12 cellular contexts compared by ENCODE assay signal in the genomic region with DNA sequence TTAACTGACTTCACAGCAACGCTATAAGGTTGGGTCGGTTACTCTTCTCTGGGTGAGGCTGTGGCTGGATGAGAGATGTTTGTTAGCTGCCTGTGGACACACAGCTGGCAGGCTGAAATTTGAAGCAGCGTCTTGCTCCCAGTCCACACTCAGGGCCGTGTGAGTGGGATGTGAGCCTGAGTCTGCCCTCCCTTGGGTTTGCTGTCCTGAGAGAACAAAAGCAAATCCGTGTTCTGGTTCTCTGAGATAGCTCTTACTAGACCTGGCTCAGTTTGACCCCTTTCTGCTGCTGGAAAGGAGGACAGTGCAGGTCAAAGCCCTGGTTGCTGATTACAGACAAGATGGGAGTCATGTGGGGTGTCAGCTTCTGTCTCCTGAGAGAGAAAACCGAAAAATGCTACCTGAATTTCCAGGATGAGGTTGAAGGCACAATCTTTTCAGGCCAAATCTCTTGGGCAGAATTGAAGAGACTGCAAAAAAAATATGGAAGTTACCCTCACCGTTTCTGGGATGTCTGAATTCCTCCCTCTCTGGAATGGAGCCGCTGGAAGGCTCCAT.
DNase-seq lines count a peak whose midpoint lies in the region; ATAC-seq and TF ChIP-seq lines count a peak whose summit lies in the region.
"Had no signal": no experiment of that assay in that cellular context is flagged by ENCODE, and none has a peak within 500 bp of the region (broad histone marks: within the 10 kb centered on the region; RNA-seq: fewer than 3 reads in every experiment).

No MANE protein-coding gene starts in this region.

- H4K20me1 ChIP-seq in hepatocyte (ENCODE audit: insufficient read depth, poor library complexity, severe bottlenecking): no peaks in the 10 kb centered on the region

- intact Hi-C loops in ascending aorta (cut with DNase I): loop anchor here (2.0 to 5.0 kb wide), 3 partner anchors 265 to 580 kb away; no protein-coding TSS in a partner anchor
- intact Hi-C loops in ovary (cut with DNase I): loop anchor here in 1 of 4 donors (10.0 kb wide), 3 partner anchors 227 to 587 kb away; no protein-coding TSS in a partner anchor
- intact Hi-C loops in upper lobe of right lung (cut with DNase I): no loop called here

- H3K27ac ChIP-seq in ascending aorta: peak overlapping the region; percentile 77 to 78
- peak overlapping the region; percentile 99 for H3K27ac ChIP-seq in hepatocyte
- peak overlapping the region; percentile 53 to 75 for H3K27ac ChIP-seq in ovary
- peak overlapping the region; percentile 58 for H3K27ac ChIP-seq in upper lobe of right lung

- H3K9me2 ChIP-seq in hepatocyte (replicated peaks; ENCODE audit: insufficient read depth): no peaks in the 10 kb centered on the region

- in situ Hi-C loops in HAP-1 (cut with MboI; ENCODE audit: low sequenced_read_pairs): no loop called here

- H3K4me1 ChIP-seq in ascending aorta (peaks cover 19 to 57% of the 10 kb centered on the region in 2 donors), hepatocyte (ENCODE audit: insufficient read depth) (peaks cover 56% of the 10 kb centered on the region), ovary (ENCODE audit: insufficient read depth) (peaks cover 49% of the 10 kb centered on the region), upper lobe of right lung (peaks cover 31% of the 10 kb centered on the region), HAP-1 (no peaks in the 10 kb centered on the region)

- DNase-seq in ascending aorta (ENCODE audit: low spot score in 2 of 2) (no peak), hepatocyte (ENCODE audit: low spot score) (no peak), ovary (no peak), upper lobe of right lung (no peak), NCI-H1436 (lab: John Stamatoyannopoulos, UW) (no peak), AG20443 (ENCODE audit: low spot score) (no peak), HAP-1 (ENCODE audit: low spot score in 2 of 2) (no peak)
- DNase-seq: activated CD4-positive, alpha-beta memory T cell treated with anti-CD3 and anti-CD28 coated beads for 36 hours; cerebellar nuclear complex; HFFc6; left cardiac atrium; T-helper 1 cell had no signal

- H3K4me2 ChIP-seq in hepatocyte: peak overlapping the region; percentile 50

- no peak for TF ChIP-seq EP300 in ovary (IDR thresholded peaks at IDR 0.05)

- no peak overlapping the region for H2AFZ ChIP-seq in hepatocyte

- no peak for TF ChIP-seq POLR2A in ovary (IDR thresholded peaks at IDR 0.05)

- no peaks in the 10 kb centered on the region for H3K9me3 ChIP-seq in ascending aorta
- no peaks in the 10 kb centered on the region for H3K9me3 ChIP-seq in hepatocyte (ENCODE audit: low read depth)
- H3K9me3 ChIP-seq in ovary: no peaks in the 10 kb centered on the region
- no peaks in the 10 kb centered on the region for H3K9me3 ChIP-seq in upper lobe of right lung
- H3K9me3 ChIP-seq in HAP-1: no peaks in the 10 kb centered on the region

- TF ChIP-seq CTCF in ascending aorta (IDR thresholded peaks at IDR 0.05) (no peak), hepatocyte (IDR thresholded peaks at IDR 0.05; ENCODE audit: poor library complexity) (no peak), ovary (IDR thresholded peaks at IDR 0.05) (no peak), upper lobe of right lung (IDR thresholded peaks at IDR 0.05) (no peak)

- no peak overlapping the region for H3K4me3 ChIP-seq in ascending aorta
- H3K4me3 ChIP-seq in hepatocyte: no peak overlapping the region
- H3K4me3 ChIP-seq in ovary: no peak overlapping the region
- H3K4me3 ChIP-seq in upper lobe of right lung: no peak overlapping the region
- H3K4me3 ChIP-seq in HAP-1: no peak overlapping the region

- no peaks in the 10 kb centered on the region for H3K27me3 ChIP-seq in ascending aorta
- no peaks in the 10 kb centered on the region for H3K27me3 ChIP-seq in hepatocyte
- no peaks in the 10 kb centered on the region for H3K27me3 ChIP-seq in ovary
- H3K27me3 ChIP-seq in upper lobe of right lung: no peaks in the 10 kb centered on the region
- no peaks in the 10 kb centered on the region for H3K27me3 ChIP-seq in HAP-1 (ENCODE audit: low read depth)

- 44% methylated on average over 8 of the region's 8 CpGs for WGBS in hepatocyte (ENCODE audit: low lambda C conversion rate, missing lambda C conversion rate)
- 21 to 27% (median 21%) methylated on average over 8 of the region's 8 CpGs for WGBS in ovary, 3 donors

- ATAC-seq in upper lobe of right lung: no peak

- H3K36me3 ChIP-seq in ascending aorta: no peaks in the 10 kb centered on the region
- H3K36me3 ChIP-seq in hepatocyte (replicated peaks; ENCODE audit: insufficient read depth, low read depth): no peaks in the 10 kb centered on the region
- no peaks in the 10 kb centered on the region for H3K36me3 ChIP-seq in ovary
- H3K36me3 ChIP-seq in upper lobe of right lung: no peaks in the 10 kb centered on the region
- no peaks in the 10 kb centered on the region for H3K36me3 ChIP-seq in HAP-1 (replicated peaks)

- no peaks in the 10 kb centered on the region for H3K79me2 ChIP-seq in hepatocyte
